Comparison of ENCODE assay signal across 15 cellular contexts in the genomic region with DNA sequence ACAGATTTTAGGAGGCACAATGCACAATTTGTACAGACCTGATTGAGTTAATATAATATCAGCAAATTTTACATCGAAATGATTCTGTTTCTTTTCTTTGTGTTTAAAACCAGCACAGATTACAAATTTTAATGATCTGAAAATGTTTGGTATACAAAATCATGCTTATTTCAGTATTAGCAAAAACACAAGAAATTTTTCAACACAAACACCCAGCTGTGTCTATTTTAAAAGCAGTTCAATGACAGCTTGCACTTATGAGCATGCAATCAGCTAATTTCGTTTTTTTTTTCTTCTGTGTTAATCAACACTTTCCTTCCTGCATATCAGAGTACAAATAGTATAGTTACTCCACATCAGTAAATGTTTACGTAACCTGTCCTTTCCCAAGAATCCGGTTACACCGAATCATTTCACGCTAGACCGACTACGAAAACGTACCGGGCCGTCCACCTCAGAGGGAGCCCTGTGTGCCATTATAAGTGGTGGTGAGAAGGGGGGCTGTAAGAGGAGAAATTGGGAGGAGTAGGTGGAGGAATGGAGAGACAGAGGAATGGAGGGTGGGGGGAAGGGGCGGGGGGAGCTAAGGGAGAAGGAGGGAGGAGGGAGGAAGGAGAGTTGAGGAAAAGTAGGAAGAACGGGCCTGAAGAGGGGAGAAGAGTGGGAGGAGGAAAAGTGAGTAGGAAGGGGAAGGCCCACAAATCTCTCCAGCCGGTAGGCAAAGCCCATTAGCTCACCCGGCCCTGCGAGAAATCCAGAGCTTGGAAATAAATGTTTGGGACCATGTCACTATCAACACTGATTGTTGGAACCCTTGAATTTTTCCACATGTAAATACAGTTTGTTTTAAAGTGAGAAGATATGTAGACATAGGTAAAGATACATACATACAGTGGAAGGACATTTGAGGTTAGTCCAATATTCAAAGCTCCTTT. TPM values are rescaled to one million over a fixed set of nuclear protein-coding genes. Genes with fewer than 3 reads are reported as not detected.
DNase-seq lines count a peak whose midpoint lies in the region; ATAC-seq and TF ChIP-seq lines count a peak whose summit lies in the region.
"Had no signal": no experiment of that assay in that cellular context is flagged by ENCODE, and none has a peak within 500 bp of the region (broad histone marks: within the 10 kb centered on the region; RNA-seq: fewer than 3 reads in every experiment).

No MANE protein-coding gene starts in this region.

- no peak overlapping the region for H3K27ac Mint-ChIP-seq in activated T-helper 17 cell treated with anti-CD3 and anti-CD28 coated beads, Interleukin-2, amount 50 U/mL, for 72 hours
- H3K27ac Mint-ChIP-seq: CD4-positive, CD25-positive, alpha-beta regulatory T cell had no signal

- no peak overlapping the region for H3K4me3 Mint-ChIP-seq in activated T-helper 17 cell treated with anti-CD3 and anti-CD28 coated beads, Interleukin-2, amount 50 U/mL, for 72 hours
- H3K4me3 Mint-ChIP-seq: CD4-positive, CD25-positive, alpha-beta regulatory T cell; IgD-negative memory B cell had no signal

- peaks cover 23% of the 10 kb centered on the region for H3K36me3 Mint-ChIP-seq in activated T-helper 17 cell treated with anti-CD3 and anti-CD28 coated beads, Interleukin-2, amount 50 U/mL, for 72 hours (ENCODE audit: low read depth)
- H3K36me3 Mint-ChIP-seq: CD4-positive, CD25-positive, alpha-beta regulatory T cell; IgD-negative memory B cell had no signal

- H3K4me1 ChIP-seq in PC-9 (replicated peaks; ENCODE audit: insufficient read depth), result no peaks in the 10 kb centered on the region
- H3K4me1 ChIP-seq: prostate gland had no signal

- TF ChIP-seq CTCF in GM12875 (IDR thresholded peaks at IDR 0.05; ENCODE audit: borderline replicate concordance, insufficient read depth, low read depth, low read length) (no peak), PC-9 (conservative IDR thresholded peaks at IDR 0.05) (no peak), neural cell (IDR thresholded peaks at IDR 0.05; ENCODE audit: poor library complexity, severe bottlenecking) (no peak)

- no peaks in the 10 kb centered on the region for H3K79me2 ChIP-seq in PC-9 (ENCODE audit: low read depth)
- peaks cover 86% of the 10 kb centered on the region for H3K79me2 ChIP-seq in neural cell (replicated peaks; ENCODE audit: insufficient read depth, low read length)

- H3K4me2 ChIP-seq in PC-9 (peak overlapping the region; percentile 23), neural cell (ENCODE audit: low read length) (peak overlapping the region; percentile 100)

- ATAC-seq in HG03442 (IDR thresholded peaks at IDR 0.05; ENCODE audit: unreplicated experiment), result no peak
- no peak for ATAC-seq in HG03342 (IDR thresholded peaks at IDR 0.05; ENCODE audit: unreplicated experiment)
- no peak for ATAC-seq in activated T-helper 17 cell treated with anti-CD3 and anti-CD28 coated beads, Interleukin-2, amount 50 U/mL, for 72 hours (replicated peaks)
- ATAC-seq: esophagus mucosa; stimulated activated naive CD8-positive, alpha-beta T cell treated with anti-CD3 and anti-CD28 coated beads, Interleukin-15, Interleukin-2, amounts not matched to agents 100 U/mL and 50 U/mL, for 24 hours had no signal

- no peaks in the 10 kb centered on the region for H3K36me3 ChIP-seq in PC-9 (ENCODE audit: low read depth)
- peaks cover 9% of the 10 kb centered on the region for H3K36me3 ChIP-seq in neural cell (ENCODE audit: insufficient read depth, low read length)
- H3K36me3 ChIP-seq: prostate gland had no signal

- no peaks in the 10 kb centered on the region for H3K27me3 ChIP-seq in PC-9 (ENCODE audit: insufficient read depth, low read depth)
- H3K27me3 ChIP-seq in neural cell (ENCODE audit: insufficient read depth, low read depth, low read length), result no peaks in the 10 kb centered on the region

- no peak for TF ChIP-seq EP300 in neural cell (conservative IDR thresholded peaks at IDR 0.05; ENCODE audit: poor library complexity, severe bottlenecking)

- H3K27ac ChIP-seq in PC-9, result no peak overlapping the region
- peak overlapping the region; percentile 100 for H3K27ac ChIP-seq in neural cell (ENCODE audit: low read length)
- H3K27ac ChIP-seq: prostate gland had no signal

- POLR2A ChIA-PET in PC-9 (lab: Charles Lee; ENCODE audit: unreplicated experiment), result no interaction called here

- intact Hi-C loops in PC-9 (cut with micrococcal nuclease; ENCODE audit: unreplicated experiment), result no loop called here

- H3K9me2 ChIP-seq in PC-9 (ENCODE audit: insufficient read depth) (no peaks in the 10 kb centered on the region), neural cell (ENCODE audit: insufficient read depth, low read length) (no peaks in the 10 kb centered on the region)

- H3K27me3 Mint-ChIP-seq in activated T-helper 17 cell treated with anti-CD3 and anti-CD28 coated beads, Interleukin-2, amount 50 U/mL, for 72 hours, result peaks cover 71% of the 10 kb centered on the region

- TF ChIP-seq RAD21 in neural cell (conservative IDR thresholded peaks at IDR 0.05), result no peak

- BruUV-seq in PC-9 (replicated peaks; lab: Mats Ljungman, UMichigan), result no TSS peak

- H3K9me3 Mint-ChIP-seq in activated T-helper 17 cell treated with anti-CD3 and anti-CD28 coated beads, Interleukin-2, amount 50 U/mL, for 72 hours, result no peaks in the 10 kb centered on the region

- H3K9me3 ChIP-seq in PC-9 (ENCODE audit: insufficient read depth, low read depth), result no peaks in the 10 kb centered on the region
- no peaks in the 10 kb centered on the region for H3K9me3 ChIP-seq in neural cell (ENCODE audit: low read length)
- H3K9me3 ChIP-seq: prostate gland had no signal

- H2AFZ ChIP-seq in PC-9 (no peak overlapping the region), neural cell (ENCODE audit: low read depth, low read length) (no peak overlapping the region)

- CTCF ChIA-PET in PC-9 (lab: Charles Lee), result no interaction called here

- H3K4me1 Mint-ChIP-seq in activated T-helper 17 cell treated with anti-CD3 and anti-CD28 coated beads, Interleukin-2, amount 50 U/mL, for 72 hours, result peaks cover 4% of the 10 kb centered on the region

- H3K9ac ChIP-seq in neural cell (ENCODE audit: low read length), result peak overlapping the region; percentile 98

- no peaks in the 10 kb centered on the region for H4K20me1 ChIP-seq in PC-9 (ENCODE audit: insufficient read depth)
- peaks cover 13% of the 10 kb centered on the region for H4K20me1 ChIP-seq in neural cell (ENCODE audit: insufficient read depth)

- H3F3A ChIP-seq in PC-9 (ENCODE audit: insufficient read depth, low read depth), result no peaks in the 10 kb centered on the region
- peaks cover 16% of the 10 kb centered on the region for H3F3A ChIP-seq in neural cell (ENCODE audit: insufficient read depth, low read length, poor library complexity, severe bottlenecking)

- DNase-seq in NCI-H146 (lab: John Stamatoyannopoulos, UW) (peak; percentile 83), PC-9 (no peak), GDM1 (lab: John Stamatoyannopoulos, UW) (no peak)
- DNase-seq: activated CD4-positive, CD25-positive, alpha-beta regulatory T cell treated with anti-CD3 and anti-CD28 coated beads, Interleukin-2, amount 50 U/mL, for 72 hours; CD4-positive, CD25-positive, alpha-beta regulatory T cell; NK-92 treated with Interleukin-12 subunit alpha and Interleukin-12 subunit beta, amount 100 ng/mL, for 24 hours; stimulated activated naive CD8-positive, alpha-beta T cell treated with anti-CD3 and anti-CD28 coated beads, Interleukin-15, Interleukin-2, amounts not matched to agents 100 U/mL and 50 U/mL, for 24 hours had no signal

- H3K4me3 ChIP-seq in GM12875 (ENCODE audit: low read depth, low read length), result peak overlapping the region; percentile 63
- H3K4me3 ChIP-seq in PC-9, result no peak overlapping the region
- H3K4me3 ChIP-seq in neural cell (ENCODE audit: low read length), result peak overlapping the region; percentile 82
- H3K4me3 ChIP-seq: prostate gland had no signal

TF ChIP-seq in neural cell, 6 proteins besides CTCF, POLR2A, EP300 and RAD21:
- TF ChIP-seq, protein P1, sequence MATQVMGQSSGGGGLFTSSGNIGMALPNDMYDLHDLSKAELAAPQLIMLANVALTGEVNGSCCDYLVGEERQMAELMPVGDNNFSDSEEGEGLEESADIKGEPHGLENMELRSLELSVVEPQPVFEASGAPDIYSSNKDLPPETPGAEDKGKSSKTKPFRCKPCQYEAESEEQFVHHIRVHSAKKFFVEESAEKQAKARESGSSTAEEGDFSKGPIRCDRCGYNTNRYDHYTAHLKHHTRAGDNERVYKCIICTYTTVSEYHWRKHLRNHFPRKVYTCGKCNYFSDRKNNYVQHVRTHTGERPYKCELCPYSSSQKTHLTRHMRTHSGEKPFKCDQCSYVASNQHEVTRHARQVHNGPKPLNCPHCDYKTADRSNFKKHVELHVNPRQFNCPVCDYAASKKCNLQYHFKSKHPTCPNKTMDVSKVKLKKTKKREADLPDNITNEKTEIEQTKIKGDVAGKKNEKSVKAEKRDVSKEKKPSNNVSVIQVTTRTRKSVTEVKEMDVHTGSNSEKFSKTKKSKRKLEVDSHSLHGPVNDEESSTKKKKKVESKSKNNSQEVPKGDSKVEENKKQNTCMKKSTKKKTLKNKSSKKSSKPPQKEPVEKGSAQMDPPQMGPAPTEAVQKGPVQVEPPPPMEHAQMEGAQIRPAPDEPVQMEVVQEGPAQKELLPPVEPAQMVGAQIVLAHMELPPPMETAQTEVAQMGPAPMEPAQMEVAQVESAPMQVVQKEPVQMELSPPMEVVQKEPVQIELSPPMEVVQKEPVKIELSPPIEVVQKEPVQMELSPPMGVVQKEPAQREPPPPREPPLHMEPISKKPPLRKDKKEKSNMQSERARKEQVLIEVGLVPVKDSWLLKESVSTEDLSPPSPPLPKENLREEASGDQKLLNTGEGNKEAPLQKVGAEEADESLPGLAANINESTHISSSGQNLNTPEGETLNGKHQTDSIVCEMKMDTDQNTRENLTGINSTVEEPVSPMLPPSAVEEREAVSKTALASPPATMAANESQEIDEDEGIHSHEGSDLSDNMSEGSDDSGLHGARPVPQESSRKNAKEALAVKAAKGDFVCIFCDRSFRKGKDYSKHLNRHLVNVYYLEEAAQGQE (IDR thresholded peaks at IDR 0.05; ENCODE audit: borderline replicate concordance), result peak; percentile 97
- peak; percentile 67 for TF ChIP-seq TAF1 (IDR thresholded peaks at IDR 0.05; ENCODE audit: low read depth)
- TF ChIP-seq EZH2 (IDR thresholded peaks at IDR 0.05; ENCODE audit: borderline replicate concordance, insufficient read depth, low read length, poor library complexity, severe bottlenecking), result no peak
- TF ChIP-seq MXI1 (conservative IDR thresholded peaks at IDR 0.05; ENCODE audit: poor library complexity, severe bottlenecking), result no peak
- peak; percentile 95 for TF ChIP-seq POLR2AphosphoS5 (IDR thresholded peaks at IDR 0.05)
- TF ChIP-seq SMC3 (conservative IDR thresholded peaks at IDR 0.05; ENCODE audit: poor library complexity), result no peak

RNA-seq across cellular contexts. Expression of a gene that starts 2.4 kb away (rescaled TPM):
- not detected in 2 replicates for total RNA-seq in PC-9 (2021)
- 53.5 and 54.0 TPM in 2 replicates for polyA plus RNA-seq in neural cell
- 66.0 and 87.2 TPM in 2 replicates for polyA minus RNA-seq in neural cell
- total RNA-seq in activated T-helper 17 cell treated with anti-CD3 and anti-CD28 coated beads, Interleukin-2, amount 50 U/mL, for 72 hours, result not detected
- total RNA-seq: CD4-positive, CD25-positive, alpha-beta regulatory T cell; esophagus mucosa had no signal
- polyA plus RNA-seq: CD4-positive, CD25-positive, alpha-beta regulatory T cell; IgD-negative memory B cell had no signal
